33 cellular contexts compared by ENCODE assay signal in the genomic region with DNA sequence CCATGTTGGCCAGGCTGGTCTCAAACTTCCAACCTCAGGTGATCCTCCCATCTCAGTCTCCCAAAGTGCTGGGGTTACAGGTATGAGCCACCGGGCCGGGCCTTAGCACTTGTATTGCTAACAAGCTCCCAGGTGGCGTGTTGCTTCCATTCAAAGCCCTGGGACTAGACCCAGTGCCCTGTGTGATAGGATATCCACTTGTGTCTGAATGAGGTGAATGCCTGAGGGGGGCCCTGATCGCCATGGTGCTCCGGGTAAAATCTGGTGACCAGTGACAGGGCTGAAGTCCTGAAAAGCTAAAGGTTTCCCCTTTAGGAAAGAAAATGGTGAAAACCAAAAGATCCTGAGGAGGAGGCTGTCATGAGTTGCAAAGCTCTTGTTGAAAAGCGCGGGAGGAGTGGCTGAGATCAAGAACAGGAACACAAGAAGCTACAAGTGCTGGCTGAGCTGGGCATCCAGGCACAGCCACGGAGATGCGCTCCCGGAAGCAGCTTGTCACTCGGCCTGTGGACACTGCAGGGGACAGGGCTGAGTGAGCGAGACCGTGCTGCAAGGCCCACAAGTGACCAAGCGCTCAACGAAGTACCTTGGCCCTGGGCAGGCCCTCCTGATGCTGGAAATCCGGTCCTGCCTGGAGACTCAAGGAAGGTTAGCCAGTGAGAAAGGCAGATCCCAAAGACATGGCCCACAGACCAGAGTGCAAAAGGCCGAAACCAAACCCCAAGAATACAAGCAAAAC. TPM values are rescaled to one million over a fixed set of nuclear protein-coding genes. Genes with fewer than 3 reads are reported as not detected.
"Had no signal": no experiment of that assay in that cellular context is flagged by ENCODE, and none has a peak within 500 bp of the region (broad histone marks: within the 10 kb centered on the region; RNA-seq: fewer than 3 reads in every experiment).

No MANE protein-coding gene starts in this region.

- H3K4me3 Mint-ChIP-seq: dendritic cell treated with granulocyte-macrophage colony-stimulating factor and Interleukin-4, amounts not matched to agents 40 ng/mL and 50 ng/mL, for 4 days; immature natural killer cell; natural killer cell; neural crest cell; stimulated activated naive CD8-positive, alpha-beta T cell treated with anti-CD3 and anti-CD28 coated beads, Interleukin-15, amount 100 ng/mL, for 72 hours; type B pancreatic cell had no signal

- H3K27me3 Mint-ChIP-seq: dendritic cell treated with granulocyte-macrophage colony-stimulating factor and Interleukin-4, amounts not matched to agents 40 ng/mL and 50 ng/mL, for 4 days; stimulated activated naive CD8-positive, alpha-beta T cell treated with anti-CD3 and anti-CD28 coated beads, Interleukin-15, amount 100 ng/mL, for 72 hours; type B pancreatic cell had no signal

- H3K27ac ChIP-seq: esophagus muscularis mucosa, foreskin keratinocyte, gastroesophageal sphincter, heart right ventricle, lower lobe of right lung, ovary, psoas muscle, sigmoid colon, thyroid gland had no signal

- ATAC-seq: foreskin keratinocyte; gastroesophageal sphincter; heart right ventricle; left colon; left ventricle myocardium superior; lower lobe of right lung; natural killer cell; psoas muscle; right cardiac atrium; stimulated activated naive CD8-positive, alpha-beta T cell treated with anti-CD3 and anti-CD28 coated beads, Interleukin-15, amount 100 ng/mL, for 72 hours had no signal

- H3K4me1 Mint-ChIP-seq: immature natural killer cell; natural killer cell; stimulated activated naive CD8-positive, alpha-beta T cell treated with anti-CD3 and anti-CD28 coated beads, Interleukin-15, amount 100 ng/mL, for 72 hours had no signal

- H3K27me3 ChIP-seq: esophagus muscularis mucosa, foreskin keratinocyte, gastroesophageal sphincter, heart right ventricle, ovary, sigmoid colon, thyroid gland had no signal

- H3K27ac Mint-ChIP-seq: dendritic cell treated with granulocyte-macrophage colony-stimulating factor and Interleukin-4, amounts not matched to agents 40 ng/mL and 50 ng/mL, for 4 days; immature natural killer cell; natural killer cell; type B pancreatic cell had no signal

- H3K9me3 ChIP-seq: esophagus muscularis mucosa, gastroesophageal sphincter, heart right ventricle, lower lobe of right lung, ovary, psoas muscle, sigmoid colon, thyroid gland had no signal

- H3K9me3 Mint-ChIP-seq: dendritic cell treated with granulocyte-macrophage colony-stimulating factor and Interleukin-4, amounts not matched to agents 40 ng/mL and 50 ng/mL, for 4 days; immature natural killer cell; natural killer cell; neural crest cell; stimulated activated naive CD8-positive, alpha-beta T cell treated with anti-CD3 and anti-CD28 coated beads, Interleukin-15, amount 100 ng/mL, for 72 hours; type B pancreatic cell had no signal

- DNase-seq: caudate nucleus; cerebellar nuclear complex; effector CD8-positive, alpha-beta T cell; foreskin keratinocyte; glutamatergic neuron; heart right ventricle; hippocampal formation; immature natural killer cell; islet precursor cell; kidney glomerular epithelial cell; left colon; left ventricle myocardium superior; lower lobe of right lung; natural killer cell; nucleus accumbens; ovary; psoas muscle; right cardiac atrium; sigmoid colon; stimulated activated CD4-positive, alpha-beta T cell treated with anti-CD3 and anti-CD28 coated beads, Interleukin-15, amount 100 ng/mL, for 24 hours; stimulated activated CD4-positive, alpha-beta T cell treated with anti-CD3 and anti-CD28 coated beads, Interleukin-2, amount 100 ng/mL, for 48 hours; stimulated activated naive CD4-positive, alpha-beta T cell; stimulated activated naive CD8-positive, alpha-beta T cell treated with anti-CD3 and anti-CD28 coated beads, Interleukin-15, amount 100 ng/mL, for 72 hours; thyroid gland had no signal

- FAIRE-seq: colon, endothelial cell of umbilical vein, urothelium cell line had no signal

- H3K4me1 ChIP-seq: esophagus muscularis mucosa, foreskin keratinocyte, gastroesophageal sphincter, heart right ventricle, lower lobe of right lung, psoas muscle, sigmoid colon, thyroid gland had no signal

- H3K36me3 ChIP-seq: esophagus muscularis mucosa, gastroesophageal sphincter, heart right ventricle, lower lobe of right lung, ovary, sigmoid colon, thyroid gland had no signal

- H3K4me3 ChIP-seq: esophagus muscularis mucosa, gastroesophageal sphincter, heart right ventricle, lower lobe of right lung, ovary, psoas muscle, sigmoid colon, thyroid gland had no signal

- H3K36me3 Mint-ChIP-seq: immature natural killer cell, natural killer cell, type B pancreatic cell had no signal

RNA-seq across cellular contexts. Expression of gene NXNL2, which starts 39.8 kb away (rescaled TPM):
- total RNA-seq: endothelial cell of umbilical vein, foreskin keratinocyte, heart right ventricle, left colon, left ventricle myocardium superior, mesenteric fat pad, natural killer cell, neural crest cell, psoas muscle had no signal
- polyA plus RNA-seq: immature natural killer cell had no signal
